ENCODE assay signal across 17 cellular contexts in genomic region chr2:30978044-30978443, GRCh38.
A peak's percentile ranks its signal among the peaks of the same experiment; 100 is the strongest.
DNase-seq lines count a peak whose midpoint lies in the region; ATAC-seq and TF ChIP-seq lines count a peak whose summit lies in the region.
"Had no signal": no experiment of that assay in that cellular context is flagged by ENCODE, and none has a peak within 500 bp of the region (broad histone marks: within the 10 kb centered on the region; RNA-seq: fewer than 3 reads in every experiment).

No MANE protein-coding gene starts in this region.

- TF ChIP-seq CTCF in progenitor cell of endocrine pancreas (IDR thresholded peaks at IDR 0.05; ENCODE audit: unreplicated experiment), result no peak

- no peaks in the 10 kb centered on the region for H3K36me3 Mint-ChIP-seq in activated CD8-positive, alpha-beta memory T cell treated with anti-CD3 and anti-CD28 coated beads, Interleukin-2, amount 10 ng/mL, durations not matched to agents 7 days and 5 days
- no peaks in the 10 kb centered on the region for H3K36me3 Mint-ChIP-seq in activated T-helper 17 cell treated with anti-CD3 and anti-CD28 coated beads, Interleukin-2, amount 50 U/mL, for 72 hours (ENCODE audit: low read depth)
- no peaks in the 10 kb centered on the region for H3K36me3 Mint-ChIP-seq in progenitor cell of endocrine pancreas (ENCODE audit: insufficient read depth)
- H3K36me3 Mint-ChIP-seq in effector memory CD8-positive, alpha-beta T cell (ENCODE audit: insufficient read depth), result no peaks in the 10 kb centered on the region

- H3K27me3 Mint-ChIP-seq in activated CD8-positive, alpha-beta memory T cell treated with anti-CD3 and anti-CD28 coated beads, Interleukin-2, amount 10 ng/mL, durations not matched to agents 7 days and 5 days, result peaks cover 23% of the 10 kb centered on the region
- peaks cover 38% of the 10 kb centered on the region for H3K27me3 Mint-ChIP-seq in activated T-helper 17 cell treated with anti-CD3 and anti-CD28 coated beads, Interleukin-2, amount 50 U/mL, for 72 hours
- H3K27me3 Mint-ChIP-seq in progenitor cell of endocrine pancreas, result peaks cover 31% of the 10 kb centered on the region
- peaks cover 32 to 45% of the 10 kb centered on the region in 2 donors for H3K27me3 Mint-ChIP-seq in effector memory CD8-positive, alpha-beta T cell

- CTCF ChIA-PET in activated CD8-positive, alpha-beta memory T cell treated with anti-CD3 and anti-CD28 coated beads, Interleukin-2, amount 10 ng/mL, durations not matched to agents 7 days and 5 days (lab: Charles Lee), result no interaction called here

- H3K4me3 Mint-ChIP-seq in activated CD8-positive, alpha-beta memory T cell treated with anti-CD3 and anti-CD28 coated beads, Interleukin-2, amount 10 ng/mL, durations not matched to agents 7 days and 5 days, result no peak overlapping the region
- H3K4me3 Mint-ChIP-seq in activated T-helper 17 cell treated with anti-CD3 and anti-CD28 coated beads, Interleukin-2, amount 50 U/mL, for 72 hours, result no peak overlapping the region
- H3K4me3 Mint-ChIP-seq in progenitor cell of endocrine pancreas (ENCODE audit: low read depth), result no peak overlapping the region
- no peak overlapping the region for H3K4me3 Mint-ChIP-seq in effector memory CD8-positive, alpha-beta T cell

- H3K9me3 Mint-ChIP-seq in activated CD8-positive, alpha-beta memory T cell treated with anti-CD3 and anti-CD28 coated beads, Interleukin-2, amount 10 ng/mL, durations not matched to agents 7 days and 5 days (ENCODE audit: low read depth), result no peaks in the 10 kb centered on the region
- H3K9me3 Mint-ChIP-seq in activated T-helper 17 cell treated with anti-CD3 and anti-CD28 coated beads, Interleukin-2, amount 50 U/mL, for 72 hours, result no peaks in the 10 kb centered on the region
- H3K9me3 Mint-ChIP-seq in progenitor cell of endocrine pancreas (ENCODE audit: low read depth), result no peaks in the 10 kb centered on the region
- no peaks in the 10 kb centered on the region for H3K9me3 Mint-ChIP-seq in effector memory CD8-positive, alpha-beta T cell

- no peak overlapping the region for H3K27ac Mint-ChIP-seq in activated CD8-positive, alpha-beta memory T cell treated with anti-CD3 and anti-CD28 coated beads, Interleukin-2, amount 10 ng/mL, durations not matched to agents 7 days and 5 days
- no peak overlapping the region for H3K27ac Mint-ChIP-seq in activated T-helper 17 cell treated with anti-CD3 and anti-CD28 coated beads, Interleukin-2, amount 50 U/mL, for 72 hours
- H3K27ac Mint-ChIP-seq in progenitor cell of endocrine pancreas, result peak overlapping the region; percentile 40
- H3K27ac Mint-ChIP-seq in effector memory CD8-positive, alpha-beta T cell, result no peak overlapping the region

- ATAC-seq in activated CD8-positive, alpha-beta memory T cell treated with anti-CD3 and anti-CD28 coated beads, Interleukin-2, amount 10 ng/mL, durations not matched to agents 7 days and 5 days, result peak; percentile 23
- peak; percentile 61 for ATAC-seq in GM21381 (IDR thresholded peaks at IDR 0.05; ENCODE audit: unreplicated experiment)
- peak; percentile 85 for ATAC-seq in activated T-helper 17 cell treated with anti-CD3 and anti-CD28 coated beads, Interleukin-2, amount 50 U/mL, for 72 hours (replicated peaks)
- ATAC-seq in stimulated activated naive CD8-positive, alpha-beta T cell treated with anti-CD3 and anti-CD28 coated beads, Interleukin-15, Interleukin-2, amounts not matched to agents 100 U/mL and 50 U/mL, for 24 hours, result no peak
- no peak for ATAC-seq in effector memory CD8-positive, alpha-beta T cell (replicated peaks)

- H3K4me1 Mint-ChIP-seq in activated CD8-positive, alpha-beta memory T cell treated with anti-CD3 and anti-CD28 coated beads, Interleukin-2, amount 10 ng/mL, durations not matched to agents 7 days and 5 days, result peaks cover 7% of the 10 kb centered on the region
- H3K4me1 Mint-ChIP-seq in activated T-helper 17 cell treated with anti-CD3 and anti-CD28 coated beads, Interleukin-2, amount 50 U/mL, for 72 hours, result no peaks in the 10 kb centered on the region
- H3K4me1 Mint-ChIP-seq in progenitor cell of endocrine pancreas (ENCODE audit: low read depth), result no peaks in the 10 kb centered on the region
- no peaks in the 10 kb centered on the region for H3K4me1 Mint-ChIP-seq in effector memory CD8-positive, alpha-beta T cell (ENCODE audit: low read depth in 2 of 2)

- DNase-seq in activated CD8-positive, alpha-beta memory T cell treated with anti-CD3 and anti-CD28 coated beads, Interleukin-2, amount 10 ng/mL, durations not matched to agents 7 days and 5 days, result peak; percentile 41
- no peak for DNase-seq in activated CD8-positive, alpha-beta memory T cell treated with anti-CD3 and anti-CD28 coated beads for 24 hours
- DNase-seq in progenitor cell of endocrine pancreas (ENCODE audit: low spot score, unreplicated experiment) (no peak), anterior cingulate cortex (lab: John Stamatoyannopoulos, UW) (no peak)
- no peak for DNase-seq in stimulated activated naive CD8-positive, alpha-beta T cell treated with anti-CD3 and anti-CD28 coated beads, Interleukin-15, Interleukin-2, amounts not matched to agents 100 U/mL and 50 U/mL, for 24 hours
- no peak for DNase-seq in effector memory CD8-positive, alpha-beta T cell
- DNase-seq: DND-41, HCEC 1CT, NCI-H1048, NCI-H1436 treated with DMSO at 0.1 percent for 48 hours, NCI-H2029 treated with DMSO at 0.1 percent for 48 hours, NCI-H2171 treated with DMSO at 0.1 percent for 48 hours, NCI-H446 treated with DMSO at 0.1 percent for 48 hours, RPMI8226, SJCRH30 had no signal

Comparison
In these comparisons a context has a peak if more than half of its experiments do, and no peak if none do; other contexts are left out.
1. ATAC-seq: peak in activated CD8-positive, alpha-beta memory T cell treated with anti-CD3 and anti-CD28 coated beads, Interleukin-2, amount 10 ng/mL, durations not matched to agents 7 days and 5 days (single experiment), GM21381 (single experiment) and activated T-helper 17 cell treated with anti-CD3 and anti-CD28 coated beads, Interleukin-2, amount 50 U/mL, for 72 hours (single experiment); none in stimulated activated naive CD8-positive, alpha-beta T cell treated with anti-CD3 and anti-CD28 coated beads, Interleukin-15, Interleukin-2, amounts not matched to agents 100 U/mL and 50 U/mL, for 24 hours (single experiment) and effector memory CD8-positive, alpha-beta T cell (single experiment).